Comparison of ENCODE assay signal across 1 cellular context in genomic region chr16:21277927-21278706, GRCh38.
TF ChIP-seq lines count a peak whose summit lies in the region.

Gene CRYM (minus strand): TSS chr16:21278290. CDS start chr16:21278251, 39 bp downstream.

TF ChIP-seq in GM12878, 131 proteins besides CTCF, POLR2A, EP300 and RAD21 (continued from another document):
- TF ChIP-seq RELB (IDR thresholded peaks at IDR 0.05; ENCODE audit: low read depth) (0 out of 2 replicates have a peak, but pooled peaks have one; percentile 26), BACH1 (IDR thresholded peaks at IDR 0.05; ENCODE audit: borderline replicate concordance) (peak; percentile 26; the same call in 1 of the 2 replicates), SRF (IDR thresholded peaks at IDR 0.05; ENCODE audit: low read depth in 2 of 2, low read length in 2 of 2) (no peak), KAT2A (conservative IDR thresholded peaks at IDR 0.05; ENCODE audit: control insufficient read depth, low read depth, low read length) (no peak), YY1 (IDR thresholded peaks at IDR 0.05; ENCODE audit: low read depth, low read length) (peak; percentile 58; the same call in 1 of the 2 replicates), E2F4 (IDR thresholded peaks at IDR 0.05; ENCODE audit: low read depth, low read length) (no peak), IKZF1 (conservative IDR thresholded peaks at IDR 0.05) (peak; percentile 43; the same call in 1 of the 2 replicates), GATAD2B (conservative IDR thresholded peaks at IDR 0.05; ENCODE audit: low read depth) (0 out of 2 replicates have a peak, but pooled peaks have one; percentile 54), ZZZ3 (IDR thresholded peaks at IDR 0.05; ENCODE audit: control insufficient read depth, insufficient read length, low read depth) (no peak), ZBED1 (IDR thresholded peaks at IDR 0.05; ENCODE audit: borderline replicate concordance) (no peak), MEF2B (IDR thresholded peaks at IDR 0.05; ENCODE audit: partially characterized antibody, poor library complexity, severe bottlenecking) (no peak), SIN3A (IDR thresholded peaks at IDR 0.05; ENCODE audit: low read depth, low read length) (no peak), SPI1 (IDR thresholded peaks at IDR 0.05; ENCODE audit: borderline replicate concordance, insufficient read depth, low read depth, low read length) (peak; percentile 33; the same call in 1 of the 2 replicates), PML (IDR thresholded peaks at IDR 0.05; ENCODE audit: low read length) (no peak), E4F1 (IDR thresholded peaks at IDR 0.05; ENCODE audit: borderline replicate concordance, partially characterized antibody) (no peak), SMC3 (IDR thresholded peaks at IDR 0.05; ENCODE audit: borderline replicate concordance, low read length) (peak; percentile 52), ZBTB33 (IDR thresholded peaks at IDR 0.05) (no peak), POU2F2 (IDR thresholded peaks at IDR 0.05; ENCODE audit: borderline replicate concordance, low read depth, low read length) (no peak), MLLT1 (IDR thresholded peaks at IDR 0.05) (0 out of 2 replicates have a peak, but pooled peaks have one; percentile 22), BHLHE40 (IDR thresholded peaks at IDR 0.05; ENCODE audit: borderline replicate concordance in 1 of 2, low read depth in 2 of 2, low read length in 1 of 2) (peak in 1 of 2 experiments; percentile 48; a peak in 1 of 4 replicates), TAF1 (IDR thresholded peaks at IDR 0.05; ENCODE audit: borderline replicate concordance, low read depth, low read length) (no peak), LARP7 (IDR thresholded peaks at IDR 0.05) (0 out of 2 replicates have a peak, but pooled peaks have one; percentile 51), PBX3 (IDR thresholded peaks at IDR 0.05; ENCODE audit: insufficient replicate concordance, low read depth, low read length) (no peak), SMARCA5 (IDR thresholded peaks at IDR 0.05) (peak; percentile 47; the same call in 1 of the 2 replicates), E2F8 (IDR thresholded peaks at IDR 0.05; ENCODE audit: low read depth, partially characterized antibody) (no peak), NR2F1 (conservative IDR thresholded peaks at IDR 0.05) (peak; percentile 36; the same call in 1 of the 2 replicates), NRF1 (conservative IDR thresholded peaks at IDR 0.05; ENCODE audit: low read depth, low read length) (no peak), IKZF2 (IDR thresholded peaks at IDR 0.05) (peak in 1 of 2 experiments; percentile 30; a peak in 1 of 4 replicates), ATF2 (IDR thresholded peaks at IDR 0.05; ENCODE audit: low read length) (no peak), WRNIP1 (IDR thresholded peaks at IDR 0.05; ENCODE audit: borderline replicate concordance, low read depth, low read length) (no peak)
